8 cellular contexts compared by ENCODE assay signal in the genomic region with DNA sequence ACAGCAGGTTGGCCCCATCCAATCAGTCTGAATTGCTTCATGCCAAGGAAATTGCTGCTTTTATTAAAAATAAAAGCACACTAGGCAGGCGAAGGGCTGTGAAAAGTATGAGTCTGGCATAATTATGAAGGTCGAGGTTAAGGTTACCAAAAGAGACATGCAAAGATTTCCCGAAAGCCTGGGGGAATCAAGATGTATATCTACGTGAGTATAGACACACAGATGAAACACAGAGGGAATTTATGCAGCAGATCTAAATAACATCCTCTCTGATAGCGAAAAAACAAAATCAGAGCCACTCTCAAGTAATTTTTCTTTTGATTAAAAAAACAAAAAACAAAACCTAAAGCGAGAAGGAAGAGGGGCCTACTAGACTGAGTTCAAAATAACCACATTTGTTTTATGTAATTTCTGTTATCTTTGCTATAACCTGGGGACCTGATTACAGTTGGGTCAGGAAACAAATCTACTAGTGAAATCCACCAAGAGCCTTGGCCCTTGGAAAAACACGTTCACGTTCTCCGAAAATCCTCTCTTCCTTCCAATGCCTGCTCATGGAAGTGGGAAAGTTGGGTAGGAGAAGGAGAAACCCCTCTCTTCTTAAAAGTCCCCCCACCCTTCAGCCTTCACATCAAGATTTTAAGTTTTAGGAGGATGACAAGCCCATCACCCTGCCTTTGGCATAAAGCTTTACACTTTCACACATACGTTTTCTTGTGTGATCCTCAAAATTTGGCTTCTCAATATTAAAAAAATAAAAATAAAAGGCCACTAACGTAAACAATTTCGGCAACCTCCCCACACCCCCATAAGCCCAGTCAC. TPM values are rescaled to one million over a fixed set of nuclear protein-coding genes. Genes with fewer than 3 reads are reported as not detected.
DNase-seq lines count a peak whose midpoint lies in the region; ATAC-seq, FAIRE-seq and TF ChIP-seq lines count a peak whose summit lies in the region.

No MANE protein-coding gene starts in this region.

- no peaks in the 10 kb centered on the region for H3K9me3 ChIP-seq in CD4-positive, CD25-positive, alpha-beta regulatory T cell (ENCODE audit: control insufficient read depth in 2 of 2, low read length in 2 of 2)
- no peaks in the 10 kb centered on the region for H3K9me3 ChIP-seq in PC-3 (ENCODE audit: low read length)
- H3K9me3 ChIP-seq in endothelial cell of umbilical vein (replicated peaks; ENCODE audit: control insufficient read depth, insufficient read depth, low read length) = no peaks in the 10 kb centered on the region
- H3K9me3 ChIP-seq in neutrophil = no peaks in the 10 kb centered on the region

- H3K9me1 ChIP-seq in endothelial cell of umbilical vein (replicated peaks; ENCODE audit: control insufficient read depth, extremely low read depth, insufficient read depth, low read length) = no peaks in the 10 kb centered on the region

- TF ChIP-seq POLR2A in endothelial cell of umbilical vein (IDR thresholded peaks at IDR 0.05; ENCODE audit: low read depth, low read length) = no peak

- TF ChIP-seq CTCF in PC-3 (conservative IDR thresholded peaks at IDR 0.05; ENCODE audit: low read depth, low read length) = no peak
- no peak for TF ChIP-seq CTCF in endothelial cell of umbilical vein (IDR thresholded peaks at IDR 0.05; ENCODE audit: extremely low read depth in 1 of 2, insufficient read depth in 1 of 2, low read depth in 1 of 2, low read length in 2 of 2)
- TF ChIP-seq CTCF in neutrophil (IDR thresholded peaks at IDR 0.05) = no peak

- H3K4me1 Mint-ChIP-seq in CD4-positive, CD25-positive, alpha-beta regulatory T cell = peaks cover 53 to 76% (median 67%) of the 10 kb centered on the region in 4 donors

- H3K4me3 Mint-ChIP-seq in CD4-positive, CD25-positive, alpha-beta regulatory T cell = peak overlapping the region; percentile 97 to 99 (median 97)

- peak overlapping the region; percentile 94 for H2AFZ ChIP-seq in PC-3 (ENCODE audit: low read length)
- H2AFZ ChIP-seq in endothelial cell of umbilical vein (ENCODE audit: low read depth, low read length) = no peak overlapping the region

- H3K4me3 ChIP-seq in CD4-positive, CD25-positive, alpha-beta regulatory T cell (ENCODE audit: low read depth, low read length) = peak overlapping the region; percentile 98
- H3K4me3 ChIP-seq in PC-3 (ENCODE audit: low read length) (peak overlapping the region; percentile 89), endothelial cell of umbilical vein (replicated peaks in 1 of 3; ENCODE audit: insufficient read depth in 1 of 3, low read depth in 1 of 3, low read length in 3 of 3) (peak overlapping the region; percentile 86 to 97 (median 89)), neutrophil (ENCODE audit: low read depth in 1 of 2, low read length in 1 of 2) (peak overlapping the region; percentile 84 to 97)

- no peaks in the 10 kb centered on the region for H3F3A ChIP-seq in PC-3 (ENCODE audit: low read length, unreplicated experiment)

- H3K9me2 ChIP-seq in PC-3 (replicated peaks; ENCODE audit: low read length) = no peaks in the 10 kb centered on the region

- BruUV-seq in PC-3 (replicated peaks; lab: Mats Ljungman, UMichigan) = TSS peak; percentile 43
- BruUV-seq in endothelial cell of umbilical vein (replicated peaks; lab: Mats Ljungman, UMichigan) = no TSS peak

- peaks cover 35% of the 10 kb centered on the region for H3K36me3 Mint-ChIP-seq in CD4-positive, CD25-positive, alpha-beta regulatory T cell

- no peaks in the 10 kb centered on the region for H3K9me3 Mint-ChIP-seq in CD4-positive, CD25-positive, alpha-beta regulatory T cell

- POLR2A ChIA-PET in PC-3 (lab: Charles Lee; ENCODE audit: unreplicated experiment) = no interaction called here
- POLR2A ChIA-PET in endothelial cell of umbilical vein (lab: Charles Lee) = interaction anchor here (0.6 kb wide), 1 partner anchor 16 kb away, joined by 8 read pairs; no protein-coding TSS in a partner anchor

- no peaks in the 10 kb centered on the region for H3K27me3 ChIP-seq in CD4-positive, CD25-positive, alpha-beta regulatory T cell (ENCODE audit: control insufficient read depth, insufficient read depth, low read length)
- H3K27me3 ChIP-seq in PC-3 (ENCODE audit: low read length) = no peaks in the 10 kb centered on the region
- H3K27me3 ChIP-seq in endothelial cell of umbilical vein (ENCODE audit: control insufficient read depth in 2 of 2, insufficient read depth in 2 of 2, low read length in 2 of 2) = no peaks in the 10 kb centered on the region
- H3K27me3 ChIP-seq in neutrophil = no peaks in the 10 kb centered on the region

- H3K36me3 ChIP-seq in CD4-positive, CD25-positive, alpha-beta regulatory T cell (ENCODE audit: control insufficient read depth, insufficient read depth, low read length) = peaks cover 20% of the 10 kb centered on the region
- peaks cover 3% of the 10 kb centered on the region; the same call in 1 of the 2 replicates for H3K36me3 ChIP-seq in PC-3 (ENCODE audit: low read depth, low read length)
- H3K36me3 ChIP-seq in endothelial cell of umbilical vein (ENCODE audit: control insufficient read depth in 2 of 2, extremely low read depth in 1 of 2, insufficient read depth in 2 of 2, low read length in 2 of 2) = peaks cover 2 to 5% of the 10 kb centered on the region in 2 experiments
- H3K36me3 ChIP-seq in neutrophil = peaks cover 5% of the 10 kb centered on the region

- H3K27ac ChIP-seq in CD4-positive, CD25-positive, alpha-beta regulatory T cell (ENCODE audit: insufficient read depth, low read length, poor library complexity, severe bottlenecking) = peak overlapping the region; percentile 87
- peak overlapping the region; percentile 94 for H3K27ac ChIP-seq in PC-3 (ENCODE audit: low read length)
- peak overlapping the region; percentile 88 for H3K27ac ChIP-seq in endothelial cell of umbilical vein (ENCODE audit: insufficient read depth, low read depth, low read length)
- H3K27ac ChIP-seq in neutrophil = peak overlapping the region; percentile 92

- H3K4me2 ChIP-seq in PC-3 (ENCODE audit: low read length) = peak overlapping the region; percentile 89
- H3K4me2 ChIP-seq in endothelial cell of umbilical vein (ENCODE audit: insufficient read depth, low read length) = peak overlapping the region; percentile 97

- dilution Hi-C loops in endothelial cell of umbilical vein (cut with MboI; ENCODE audit: extremely low pct_ligation_motif_present, low sequenced_read_pairs) = no loop called here

- H3K27me3 Mint-ChIP-seq in CD4-positive, CD25-positive, alpha-beta regulatory T cell = no peaks in the 10 kb centered on the region

- H4K20me1 ChIP-seq in PC-3 (ENCODE audit: low read length) (peaks cover 7% of the 10 kb centered on the region), endothelial cell of umbilical vein (replicated peaks; ENCODE audit: control insufficient read depth, extremely low read depth, insufficient read depth, low read length) (peaks cover 2% of the 10 kb centered on the region)

- peaks cover 75% of the 10 kb centered on the region for H3K79me2 ChIP-seq in PC-3 (ENCODE audit: low read length)
- peaks cover 63% of the 10 kb centered on the region for H3K79me2 ChIP-seq in endothelial cell of umbilical vein (ENCODE audit: control insufficient read depth, insufficient read depth, low read length)

- CTCF ChIA-PET in PC-3 (lab: Charles Lee) = no interaction called here
- CTCF ChIA-PET in endothelial cell of umbilical vein (lab: Charles Lee) = interaction anchor here (0.9 to 2.3 kb wide), 4 partner anchors 19 to 83 kb away, joined by 3 to 6 read pairs (median 4); no protein-coding TSS in a partner anchor

- intact Hi-C loops in PC-3 (cut with micrococcal nuclease) = loop anchor here (2.0 to 5.0 kb wide), 2 partner anchors 35 to 81 kb away; no protein-coding TSS in a partner anchor
- intact Hi-C loops in endothelial cell of umbilical vein (cut with micrococcal nuclease) = loop anchor here (1.0 to 2.0 kb wide), 2 partner anchors 27 to 41 kb away; no protein-coding TSS in a partner anchor

- no peak for FAIRE-seq in endothelial cell of umbilical vein (lab: Jason Lieb, UNC)

- H3K4me1 ChIP-seq in CD4-positive, CD25-positive, alpha-beta regulatory T cell (ENCODE audit: control insufficient read depth, insufficient read depth, low read length, poor library complexity, severe bottlenecking) = peaks cover 83% of the 10 kb centered on the region
- H3K4me1 ChIP-seq in PC-3 (ENCODE audit: insufficient read depth, low read length) (peaks cover 37% of the 10 kb centered on the region), endothelial cell of umbilical vein (ENCODE audit: control insufficient read depth, extremely low read depth, insufficient read depth, low read length) (peaks cover 35% of the 10 kb centered on the region), neutrophil (ENCODE audit: control insufficient read depth in 1 of 2, insufficient read depth in 1 of 2, low read depth in 1 of 2, low read length in 1 of 2) (peaks cover 46 to 47% of the 10 kb centered on the region in 2 experiments)

- peak overlapping the region; percentile 93 for H3K9ac ChIP-seq in PC-3 (ENCODE audit: low read length)
- peak overlapping the region; percentile 93 for H3K9ac ChIP-seq in endothelial cell of umbilical vein (replicated peaks; ENCODE audit: extremely low read depth, insufficient read depth, low read length)

- DNase-seq in CD4-positive, CD25-positive, alpha-beta regulatory T cell = peak in 1 of 3 donors; percentile 61
- DNase-seq in PC-3 (no peak), endothelial cell of umbilical vein (ENCODE audit: low read depth, low spot score) (peak; percentile 23), NCI-H187 treated with DMSO at 0.1 percent for 48 hours (lab: John Stamatoyannopoulos, UW) (no peak), HT-29 (ENCODE audit: low spot score) (no peak), middle frontal gyrus (ENCODE audit: extremely low spot score, low spot score) (no peak), NCI-H1436 treated with DMSO at 0.1 percent for 48 hours (lab: John Stamatoyannopoulos, UW) (no peak)

- no peak for ATAC-seq in CD4-positive, CD25-positive, alpha-beta regulatory T cell (ENCODE audit: low read depth in 2 of 2)
- no peak for ATAC-seq in PC-3

- peak overlapping the region; percentile 96 to 97 (median 97) for H3K27ac Mint-ChIP-seq in CD4-positive, CD25-positive, alpha-beta regulatory T cell

TF ChIP-seq in endothelial cell of umbilical vein, 7 proteins besides CTCF, POLR2A, EP300 and RAD21 (continues in another document):
- TF ChIP-seq POLR2AphosphoS5 (IDR thresholded peaks at IDR 0.05; ENCODE audit: insufficient read depth, low read depth, low read length) = no peak

RNA-seq across cellular contexts. Expression of gene AAK1, which starts 1.4 kb away (rescaled TPM):
- total RNA-seq in CD4-positive, CD25-positive, alpha-beta regulatory T cell = 258 TPM
- 10 to 100 TPM; 70.7 to 99.5 (median 72.4) TPM for polyA plus RNA-seq in CD4-positive, CD25-positive, alpha-beta regulatory T cell
- 46.8 and 47.9 TPM in 2 replicates for total RNA-seq in PC-3 (2014; rRNA removed)
- total RNA-seq in endothelial cell of umbilical vein = 116 and 127 TPM in 2 replicates
- polyA plus RNA-seq in endothelial cell of umbilical vein = 29.2 and 31.0 TPM in 2 replicates
- polyA plus RNA-seq in endothelial cell of umbilical vein (2011; cell fraction: cytosol; rRNA removed) = 41.4 and 42.4 TPM in 2 replicates
- polyA plus RNA-seq in endothelial cell of umbilical vein (2011; cell fraction: nucleus; rRNA removed) = 86.7 and 94.8 TPM in 2 replicates
- 45.3 and 54.2 TPM in 2 replicates for polyA plus RNA-seq in endothelial cell of umbilical vein (2012)
- 94.4 and 98.8 TPM in 2 replicates for polyA minus RNA-seq in endothelial cell of umbilical vein
- polyA minus RNA-seq in endothelial cell of umbilical vein (2011; cell fraction: cytosol; rRNA and poly(A)+ RNA removed) = 11.4 TPM
- polyA minus RNA-seq in endothelial cell of umbilical vein (2011; cell fraction: nucleus; rRNA and poly(A)+ RNA removed) = 152 and 180 TPM in 2 replicates
- total RNA-seq in HT-29 (2014; rRNA removed; shearing (Covaris generic)) = 14.7 and 16.2 TPM in 2 replicates
